ENCODE assay signal across 1 cellular context in the genomic region with DNA sequence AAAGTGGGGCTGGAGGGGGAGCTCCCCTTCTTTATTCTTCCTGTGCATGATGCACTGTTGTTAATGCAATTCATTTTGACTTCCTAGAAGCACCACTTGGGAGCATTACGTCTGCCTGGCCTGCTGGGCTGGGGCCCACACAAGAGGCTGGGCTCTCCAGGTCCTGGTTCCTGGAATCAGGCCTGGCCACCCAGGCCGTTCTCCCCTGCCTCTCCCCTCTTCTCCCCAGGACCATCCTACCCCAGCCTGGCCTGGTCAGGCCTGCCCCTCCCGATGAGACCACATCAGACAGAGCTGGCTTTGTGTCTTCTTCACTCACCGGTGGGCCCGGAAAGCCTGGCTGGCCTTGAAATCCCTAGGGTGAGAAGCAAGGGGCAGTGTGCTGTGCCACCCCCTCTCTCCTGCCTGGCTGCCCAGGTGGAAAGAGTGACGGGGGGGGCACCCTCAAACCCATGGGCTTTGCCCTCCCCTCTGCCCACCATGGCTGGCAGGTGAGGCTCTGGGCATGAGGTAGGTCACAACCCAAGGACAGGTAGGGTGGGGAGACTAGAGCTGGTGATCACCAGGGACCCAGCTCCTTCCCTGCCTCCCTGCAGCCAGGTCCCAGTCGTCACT.
TF ChIP-seq lines count a peak whose summit lies in the region.

No MANE protein-coding gene starts in this region.

TF ChIP-seq in A549, 52 proteins besides CTCF, POLR2A, EP300 and RAD21:
- no peak for TF ChIP-seq FOSL2 (IDR thresholded peaks at IDR 0.05)
- TF ChIP-seq FOSL2 (CRISPR knock-in tag; IDR thresholded peaks at IDR 0.05), result no peak
- no peak for TF ChIP-seq RNF2 (IDR thresholded peaks at IDR 0.05; ENCODE audit: borderline replicate concordance, low read depth)
- no peak for TF ChIP-seq ZC3H11A (IDR thresholded peaks at IDR 0.05)
- no peak for TF ChIP-seq HOXA7 (CRISPR knock-in tag; IDR thresholded peaks at IDR 0.05)
- no peak for TF ChIP-seq POLR2AphosphoS2 (conservative IDR thresholded peaks at IDR 0.05; ENCODE audit: low read length)
- TF ChIP-seq BHLHE40 (IDR thresholded peaks at IDR 0.05; ENCODE audit: low read depth, low read length), result no peak
- no peak for TF ChIP-seq SMC3 (IDR thresholded peaks at IDR 0.05)
